10 cellular contexts compared by ENCODE assay signal in genomic region chr4:82515705-82516104, GRCh38. TPM values are rescaled to one million over a fixed set of nuclear protein-coding genes. Genes with fewer than 3 reads are reported as not detected.
DNase-seq lines count a peak whose midpoint lies in the region; ATAC-seq and TF ChIP-seq lines count a peak whose summit lies in the region.
"Had no signal": no experiment of that assay in that cellular context is flagged by ENCODE, and none has a peak within 500 bp of the region (broad histone marks: within the 10 kb centered on the region; RNA-seq: fewer than 3 reads in every experiment).

No MANE protein-coding gene starts in this region.

- no peak overlapping the region for H3K9ac ChIP-seq in adipocyte (ENCODE audit: low read length)

- H3K36me3 ChIP-seq in adipocyte (ENCODE audit: control insufficient read depth, insufficient read depth, low read length, severe bottlenecking) (no peaks in the 10 kb centered on the region), gastroesophageal sphincter (no peaks in the 10 kb centered on the region), esophagus squamous epithelium (no peaks in the 10 kb centered on the region)

- WGBS in gastroesophageal sphincter (ENCODE audit: low coverage in 1 of 2), 2 donors = 62 to 93% methylated on average over 2 to 3 of the region's 3 CpGs
- 23 to 36% methylated on average over 3 of the region's 3 CpGs for WGBS in esophagus squamous epithelium, 2 donors

- peak; percentile 25 for DNase-seq in GM03348 (ENCODE audit: low spot score)
- DNase-seq in adipocyte (ENCODE audit: low read depth) = peak; percentile 67
- DNase-seq in pulmonary artery endothelial cell (ENCODE audit: low read depth, low spot score) = peak; percentile 80
- DNase-seq in esophagus squamous epithelium (lab: John Stamatoyannopoulos, UW) = no peak
- no peak for DNase-seq in SIG-M5 (lab: John Stamatoyannopoulos, UW)
- DNase-seq in DMS 273 treated with DMSO at 0.1 percent for 48 hours (lab: John Stamatoyannopoulos, UW) = no peak
- DNase-seq: activated effector memory CD4-positive, alpha-beta T cell treated with Interleukin-2 at 50 U/mL for 16 hours; KG1 had no signal

- TF ChIP-seq EP300 in gastroesophageal sphincter (IDR thresholded peaks at IDR 0.05) = no peak

- H3K4me3 ChIP-seq in adipocyte (ENCODE audit: low read length) = no peak overlapping the region
- H3K4me3 ChIP-seq in gastroesophageal sphincter = no peak overlapping the region
- H3K4me3 ChIP-seq in esophagus squamous epithelium = no peak overlapping the region

- ATAC-seq in gastroesophageal sphincter = peak; percentile 57
- ATAC-seq in HG03571 (IDR thresholded peaks at IDR 0.05; ENCODE audit: unreplicated experiment) = no peak

- H3K9me3 ChIP-seq in adipocyte (ENCODE audit: control insufficient read depth, low read length) (no peaks in the 10 kb centered on the region), gastroesophageal sphincter (no peaks in the 10 kb centered on the region), esophagus squamous epithelium (no peaks in the 10 kb centered on the region)

- H3K4me1 ChIP-seq in adipocyte (ENCODE audit: control insufficient read depth, insufficient read depth, low read length) = peaks cover 15% of the 10 kb centered on the region
- no peaks in the 10 kb centered on the region for H3K4me1 ChIP-seq in gastroesophageal sphincter
- H3K4me1 ChIP-seq in esophagus squamous epithelium = peaks cover 0 to 32% (median 0%) of the 10 kb centered on the region in 3 donors

- TF ChIP-seq POLR2A in gastroesophageal sphincter (IDR thresholded peaks at IDR 0.05) (no peak), esophagus squamous epithelium (IDR thresholded peaks at IDR 0.05) (no peak)

- TF ChIP-seq CTCF in gastroesophageal sphincter (IDR thresholded peaks at IDR 0.05) = no peak
- TF ChIP-seq CTCF in esophagus squamous epithelium (IDR thresholded peaks at IDR 0.05) = no peak

- no peaks in the 10 kb centered on the region for H3K27me3 ChIP-seq in adipocyte (replicated peaks; ENCODE audit: control insufficient read depth, insufficient read depth, low read length)
- H3K27me3 ChIP-seq in gastroesophageal sphincter = no peaks in the 10 kb centered on the region
- H3K27me3 ChIP-seq in esophagus squamous epithelium = no peaks in the 10 kb centered on the region

- intact Hi-C loops in esophagus squamous epithelium (cut with DNase I) = no loop called here

- H3K27ac ChIP-seq in gastroesophageal sphincter (no peak overlapping the region), esophagus squamous epithelium (no peak overlapping the region)

RNA-seq across cellular contexts. Expression of gene TMEM150C, which starts 46.1 kb away (rescaled TPM):
- total RNA-seq in gastroesophageal sphincter (1 to 10 TPM; 3.5 to 10.0 (median 4.8) TPM), pulmonary artery endothelial cell (4.4 and 6.9 TPM in 2 replicates), esophagus squamous epithelium (1 to 10 TPM; 1.1 to 3.8 (median 2.8) TPM)

Comparison
In these comparisons a context has a peak if more than half of its experiments do, and no peak if none do; other contexts are left out.
1. DNase-seq: peak in GM03348 (single experiment), adipocyte (single experiment) and pulmonary artery endothelial cell (single experiment); none in esophagus squamous epithelium (single experiment), SIG-M5 (single experiment) and DMS 273 treated with DMSO at 0.1 percent for 48 hours (single experiment).